15 cellular contexts compared by ENCODE assay signal in the genomic region with DNA sequence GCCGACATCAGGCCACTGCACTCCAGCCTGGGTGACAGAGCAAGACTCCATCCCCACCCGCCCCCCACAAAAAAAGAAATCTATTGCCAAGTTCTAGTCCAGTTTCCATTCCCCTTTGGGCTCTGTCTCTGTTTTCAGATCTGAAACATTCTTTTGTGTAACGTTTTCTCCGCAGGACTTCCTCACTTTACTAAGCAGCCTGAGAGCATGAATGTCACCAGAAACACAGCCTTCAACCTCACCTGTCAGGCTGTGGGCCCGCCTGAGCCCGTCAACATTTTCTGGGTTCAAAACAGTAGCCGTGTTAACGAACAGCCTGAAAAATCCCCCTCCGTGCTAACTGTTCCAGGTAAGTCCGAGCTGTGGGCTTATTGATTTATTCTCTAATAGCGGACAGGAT. TPM values are rescaled to one million over a fixed set of nuclear protein-coding genes. Genes with fewer than 3 reads are reported as not detected.
A peak's percentile ranks its signal among the peaks of the same experiment; 100 is the strongest.
DNase-seq lines count a peak whose midpoint lies in the region; ATAC-seq, FAIRE-seq and TF ChIP-seq lines count a peak whose summit lies in the region.
"Had no signal": no experiment of that assay in that cellular context is flagged by ENCODE, and none has a peak within 500 bp of the region (broad histone marks: within the 10 kb centered on the region; RNA-seq: fewer than 3 reads in every experiment).

No MANE protein-coding gene starts in this region.

- peaks cover 0 to 12% (median 0%) of the 10 kb centered on the region in 4 donors for H3K36me3 ChIP-seq in sigmoid colon
- no peaks in the 10 kb centered on the region for H3K36me3 ChIP-seq in small intestine (ENCODE audit: control insufficient read depth in 2 of 2, insufficient read depth in 2 of 2, low read length in 2 of 2)

- CTCF ChIA-PET in RWPE1 (lab: Yijun Ruan, JAX) = interaction anchor here (0.6 kb wide), 1 partner anchor 695 kb away, joined by 8 read pairs; no protein-coding TSS in a partner anchor

- H3K4me3 ChIP-seq in sigmoid colon (no peak overlapping the region), small intestine (ENCODE audit: low read depth in 1 of 2, low read length in 2 of 2) (no peak overlapping the region)
- H3K4me3 ChIP-seq: GM23248, SJCRH30 had no signal

- no peak for TF ChIP-seq CTCF in 22Rv1 (IDR thresholded peaks at IDR 0.05)
- TF ChIP-seq CTCF in RWPE1 (conservative IDR thresholded peaks at IDR 0.05; ENCODE audit: low read depth) = no peak
- no peak for TF ChIP-seq CTCF in glutamatergic neuron (IDR thresholded peaks at IDR 0.05; ENCODE audit: partially characterized antibody, unreplicated experiment)
- TF ChIP-seq CTCF in sigmoid colon (IDR thresholded peaks at IDR 0.05) = no peak

- no peak for FAIRE-seq in frontal cortex (lab: Jason Lieb, UNC)
- FAIRE-seq in small intestine (lab: Jason Lieb, UNC) = no peak
- FAIRE-seq: islet of Langerhans had no signal

- intact Hi-C loops in sigmoid colon (cut with DNase I) = loop anchor here (5.0 kb wide), 1 partner anchor 50 kb away; the partner anchor contains the start of gene MERTK

- POLR2A ChIA-PET in RWPE1 (lab: Yijun Ruan, JAX; ENCODE audit: low non-redundant PET) = no interaction called here

- H3K9me3 Mint-ChIP-seq in glutamatergic neuron (ENCODE audit: unreplicated experiment) = peaks cover 4% of the 10 kb centered on the region
- H3K9me3 Mint-ChIP-seq: activated T-helper 2 cell treated with anti-CD3 and anti-CD28 coated beads, Interferon-gamma antibody, Interleukin-2, Interleukin-4, amounts not matched to agents 10 μg/mL and 5 μg/mL and 100 μg/mL, durations not matched to agents 14 hours and 24 hours and 36 hours; CD4-positive, CD25-positive, alpha-beta regulatory T cell; stimulated activated effector memory CD8-positive, alpha-beta T cell treated with anti-CD3 and anti-CD28 coated beads, Interleukin-12 subunit alpha, Interleukin-12 subunit beta, amount 100 ng/mL, for 72 hours had no signal

- no peak for TF ChIP-seq EP300 in sigmoid colon (IDR thresholded peaks at IDR 0.05)

- peak overlapping the region; percentile 2 for H3K27ac Mint-ChIP-seq in glutamatergic neuron (ENCODE audit: unreplicated experiment)
- H3K27ac Mint-ChIP-seq: activated T-helper 2 cell treated with anti-CD3 and anti-CD28 coated beads, Interferon-gamma antibody, Interleukin-2, Interleukin-4, amounts not matched to agents 10 μg/mL and 5 μg/mL and 100 μg/mL, durations not matched to agents 14 hours and 24 hours and 36 hours; CD4-positive, CD25-positive, alpha-beta regulatory T cell; stimulated activated effector memory CD8-positive, alpha-beta T cell treated with anti-CD3 and anti-CD28 coated beads, Interleukin-12 subunit alpha, Interleukin-12 subunit beta, amount 100 ng/mL, for 72 hours had no signal

- H3K36me3 Mint-ChIP-seq in glutamatergic neuron (ENCODE audit: unreplicated experiment) = no peaks in the 10 kb centered on the region
- H3K36me3 Mint-ChIP-seq: CD4-positive, CD25-positive, alpha-beta regulatory T cell; stimulated activated effector memory CD8-positive, alpha-beta T cell treated with anti-CD3 and anti-CD28 coated beads, Interleukin-12 subunit alpha, Interleukin-12 subunit beta, amount 100 ng/mL, for 72 hours had no signal

- no peak for TF ChIP-seq POLR2A in sigmoid colon (IDR thresholded peaks at IDR 0.05)

- H3K27ac ChIP-seq in 22Rv1 = peak overlapping the region; percentile 65
- peak overlapping the region; percentile 74 for H3K27ac ChIP-seq in RWPE1
- peak overlapping the region; percentile 59 to 83 (median 80) for H3K27ac ChIP-seq in sigmoid colon
- no peak overlapping the region for H3K27ac ChIP-seq in small intestine (ENCODE audit: low read depth in 1 of 2, low read length in 1 of 2)
- H3K27ac ChIP-seq: GM23248, SJCRH30 had no signal

- H3K4me3 Mint-ChIP-seq in glutamatergic neuron (ENCODE audit: unreplicated experiment) = no peak overlapping the region
- H3K4me3 Mint-ChIP-seq: CD4-positive, CD25-positive, alpha-beta regulatory T cell; stimulated activated effector memory CD8-positive, alpha-beta T cell treated with anti-CD3 and anti-CD28 coated beads, Interleukin-12 subunit alpha, Interleukin-12 subunit beta, amount 100 ng/mL, for 72 hours had no signal

- ATAC-seq in GM21390 (IDR thresholded peaks at IDR 0.05; ENCODE audit: unreplicated experiment) (no peak), GM19463 (IDR thresholded peaks at IDR 0.05; ENCODE audit: unreplicated experiment) (no peak)
- ATAC-seq: activated CD4-positive, CD25-positive, alpha-beta regulatory T cell treated with anti-CD3 and anti-CD28 coated beads, Interleukin-2, amount 50 U/mL, for 24 hours; stimulated activated effector memory CD8-positive, alpha-beta T cell treated with anti-CD3 and anti-CD28 coated beads, Interleukin-12 subunit alpha, Interleukin-12 subunit beta, amount 100 ng/mL, for 72 hours had no signal

- no peaks in the 10 kb centered on the region for H3K27me3 Mint-ChIP-seq in glutamatergic neuron (ENCODE audit: unreplicated experiment)

- H3K4me1 Mint-ChIP-seq in glutamatergic neuron (ENCODE audit: low read depth, unreplicated experiment) = peaks cover 11% of the 10 kb centered on the region
- H3K4me1 Mint-ChIP-seq: CD4-positive, CD25-positive, alpha-beta regulatory T cell; stimulated activated effector memory CD8-positive, alpha-beta T cell treated with anti-CD3 and anti-CD28 coated beads, Interleukin-12 subunit alpha, Interleukin-12 subunit beta, amount 100 ng/mL, for 72 hours had no signal

- H3K4me1 ChIP-seq in sigmoid colon (peaks cover 0 to 35% (median 28%) of the 10 kb centered on the region in 4 donors), small intestine (ENCODE audit: control insufficient read depth in 2 of 2, insufficient read depth in 1 of 2, low read depth in 1 of 2, low read length in 1 of 2) (peaks cover 5 to 15% of the 10 kb centered on the region in 2 donors)

- no peak for DNase-seq in RWPE1 (ENCODE audit: low spot score)
- no peak for DNase-seq in glutamatergic neuron
- no peak for DNase-seq in sigmoid colon
- no peak for DNase-seq in frontal cortex (ENCODE audit: low spot score in 2 of 2)
- no peak for DNase-seq in small intestine
- DNase-seq: CD4-positive, CD25-positive, alpha-beta regulatory T cell had no signal

- 87 to 94% methylated on average over 11 of the region's 11 CpGs for WGBS in sigmoid colon, 2 donors
- WGBS in small intestine, 3 donors = 78 to 91% (median 81%) methylated on average over 11 of the region's 11 CpGs

- H3K27me3 ChIP-seq in sigmoid colon (no peaks in the 10 kb centered on the region), small intestine (ENCODE audit: control insufficient read depth in 2 of 2, insufficient read depth in 2 of 2, low read length in 2 of 2) (no peaks in the 10 kb centered on the region)
- H3K27me3 ChIP-seq: SJCRH30 had no signal

- H3K9me3 ChIP-seq in sigmoid colon = no peaks in the 10 kb centered on the region
- no peaks in the 10 kb centered on the region for H3K9me3 ChIP-seq in small intestine (ENCODE audit: control insufficient read depth, low read depth)
- H3K9me3 ChIP-seq: SJCRH30 had no signal

RNA-seq across cellular contexts. Expression of gene MERTK, which starts 48.8 kb away (rescaled TPM):
- 2.3 TPM for total RNA-seq in glutamatergic neuron (ENCODE audit: unreplicated experiment)
- 10 to 100 TPM; 14.4 to 31.6 (median 26.0) TPM for total RNA-seq in sigmoid colon
- polyA plus RNA-seq in sigmoid colon = 1 to 10 TPM; 2.4 to 6.2 (median 5.1) TPM
- total RNA-seq in frontal cortex = 2.4 TPM
- polyA plus RNA-seq in small intestine = 1 to 10 TPM; 4.1 to 9.8 (median 4.9) TPM
- polyA plus RNA-seq: CD4-positive, CD25-positive, alpha-beta regulatory T cell; GM23248 had no signal

Comparison
In these comparisons a context has a peak if more than half of its experiments do, and no peak if none do; other contexts are left out.
1. H3K27ac ChIP-seq: peak in 22Rv1 (single experiment), RWPE1 (single experiment) and sigmoid colon (4 of 4); none in small intestine (0 of 2).